In genomic region chr11:110295487-110296225, GRCh38 we compare ENCODE assay signal across 7 cellular contexts. TPM values are rescaled to one million over a fixed set of nuclear protein-coding genes. Genes with fewer than 3 reads are reported as not detected.
DNase-seq lines count a peak whose midpoint lies in the region; ATAC-seq, FAIRE-seq and TF ChIP-seq lines count a peak whose summit lies in the region.

No MANE protein-coding gene starts in this region.

- peak in 8 of 56 donors; percentile 4 to 11 (median 6) for TF ChIP-seq CTCF in dorsolateral prefrontal cortex (IDR thresholded peaks at IDR 0.05 in 54 of 56, conservative IDR thresholded peaks at IDR 0.05 in 2 of 56; ENCODE audit: low read depth in 1 of 56, partially characterized antibody in 56 of 56)
- no peak for TF ChIP-seq CTCF in lower leg skin (IDR thresholded peaks at IDR 0.05)

- peaks cover 47% of the 10 kb centered on the region for H3K4me1 Mint-ChIP-seq in activated CD4-positive, alpha-beta T cell treated with anti-CD3 and anti-CD28 coated beads for 36 hours

- peaks cover 24% of the 10 kb centered on the region for H3K36me3 Mint-ChIP-seq in activated CD4-positive, alpha-beta T cell treated with anti-CD3 and anti-CD28 coated beads for 36 hours (ENCODE audit: low read depth)

- peak overlapping the region; percentile 85 to 99 (median 96) for H3K27ac ChIP-seq in dorsolateral prefrontal cortex

- TF ChIP-seq POLR2A in lower leg skin (IDR thresholded peaks at IDR 0.05), result no peak

- H3K27me3 ChIP-seq in dorsolateral prefrontal cortex, result no peaks in the 10 kb centered on the region

- H3K4me3 ChIP-seq in dorsolateral prefrontal cortex (peak overlapping the region; percentile 55 to 96 (median 87)), lower leg skin (ENCODE audit: low read depth, poor library complexity, severe bottlenecking) (peak overlapping the region; percentile 86)

- peak overlapping the region; percentile 85 for H3K4me3 Mint-ChIP-seq in activated CD4-positive, alpha-beta T cell treated with anti-CD3 and anti-CD28 coated beads for 36 hours

- peak; percentile 66 for ATAC-seq in HG02642 (IDR thresholded peaks at IDR 0.05; ENCODE audit: poor library complexity, unreplicated experiment)
- ATAC-seq in activated CD4-positive, alpha-beta T cell treated with anti-CD3 and anti-CD28 coated beads for 36 hours, result peak; percentile 65

- peak overlapping the region; percentile 88 for H3K27ac Mint-ChIP-seq in activated CD4-positive, alpha-beta T cell treated with anti-CD3 and anti-CD28 coated beads for 36 hours

- H3K27me3 Mint-ChIP-seq in activated CD4-positive, alpha-beta T cell treated with anti-CD3 and anti-CD28 coated beads for 36 hours, result no peaks in the 10 kb centered on the region

- CTCF ChIA-PET in activated CD4-positive, alpha-beta T cell treated with anti-CD3 and anti-CD28 coated beads for 36 hours (lab: Charles Lee), result interaction anchor here (0.9 to 1.2 kb wide), 2 partner anchors 80 to 82 kb away, joined by 3 read pairs; no protein-coding TSS in a partner anchor

- POLR2A ChIA-PET in activated CD4-positive, alpha-beta T cell treated with anti-CD3 and anti-CD28 coated beads for 36 hours (lab: Charles Lee), result interaction anchor here (1.0 to 1.4 kb wide), 3 partner anchors 32 to 54 kb away, joined by 3 to 5 read pairs (median 3); no protein-coding TSS in a partner anchor

- WGBS in lower leg skin, 2 donors, result 0% methylated on average over 22 to 36 of the region's 39 CpGs

- intact Hi-C loops in activated CD4-positive, alpha-beta T cell treated with anti-CD3 and anti-CD28 coated beads for 36 hours (cut with DNase I, micrococcal nuclease), result loop anchor here (1.0 to 5.0 kb wide), 8 partner anchors 17 to 1642 kb away; partner anchors contain the start of genes DIXDC1 (in 1 of the 2) and ZC3H12C (in 1 of the 2)
- intact Hi-C loops in dorsolateral prefrontal cortex (cut with DNase I) (loop anchor here (2.0 to 10.0 kb wide), 5 partner anchors 69 to 203 kb away; partner anchors contain the start of genes FDX1 (in 1 of the 2) and ZC3H12C (in 1 of the 2)), lower leg skin (cut with DNase I; ENCODE audit: low total_unique reads) (no loop called here)

- peak; percentile 53 for DNase-seq in GM18507 (ENCODE audit: extremely low spot score, insufficient read length, low read depth)
- peak; percentile 75 for DNase-seq in NCI-H1092 treated with DMSO at 0.1 percent for 48 hours (lab: John Stamatoyannopoulos, UW)
- peak; percentile 71 for DNase-seq in activated CD4-positive, alpha-beta T cell treated with anti-CD3 and anti-CD28 coated beads for 36 hours
- DNase-seq in dorsolateral prefrontal cortex, result peak in 8 of 10 donors; percentile 35 to 65 (median 56)
- DNase-seq in lower leg skin (ENCODE audit: low spot score in 2 of 2), result peak; percentile 34 to 90
- DNase-seq in stimulated activated CD4-positive, alpha-beta T cell treated with anti-CD3 and anti-CD28 coated beads, TNF-alpha, amount 100 ng/mL, for 24 hours (ENCODE audit: low read depth in 3 of 3), result peak; percentile 7 to 52 (median 14)

- peak; percentile 78 for FAIRE-seq in GM18507 (lab: Jason Lieb, UNC)

- H3K9me3 Mint-ChIP-seq in activated CD4-positive, alpha-beta T cell treated with anti-CD3 and anti-CD28 coated beads for 36 hours (ENCODE audit: low read depth), result peaks cover 3% of the 10 kb centered on the region

RNA-seq across cellular contexts. Expression of gene RDX, which starts 0.8 kb away (rescaled TPM):
- total RNA-seq in activated CD4-positive, alpha-beta T cell treated with anti-CD3 and anti-CD28 coated beads for 36 hours, result 10 to 100 TPM; 53.9 to 61.7 TPM
- total RNA-seq in dorsolateral prefrontal cortex (100 to 1,000 TPM in 87 of 120 experiments, 10 to 100 TPM in 33; 51.8 to 308 (median 121) TPM), lower leg skin (10 to 100 TPM; 26.5 to 42.3 (median 32.6) TPM)

Comparison
In these comparisons a context has a peak if more than half of its experiments do, and no peak if none do; other contexts are left out.
1. Peak in every context shown above with its lines: DNase-seq, ATAC-seq, H3K4me3 ChIP-seq and H3K27ac ChIP-seq.
2. DNase-seq: peak in every context shown above with its lines; median percentile 75 in NCI-H1092 treated with DMSO at 0.1 percent for 48 hours; 71 in activated CD4-positive, alpha-beta T cell treated with anti-CD3 and anti-CD28 coated beads for 36 hours; 62 in lower leg skin; 56 in dorsolateral prefrontal cortex; 53 in GM18507; 14 in stimulated activated CD4-positive, alpha-beta T cell treated with anti-CD3 and anti-CD28 coated beads, TNF-alpha, amount 100 ng/mL, for 24 hours.